In genomic region chr12:6996040-6996441, GRCh38 we compare ENCODE assay signal across 1 cellular context.
TF ChIP-seq lines count a peak whose summit lies in the region.

No MANE protein-coding gene starts in this region.

TF ChIP-seq in HepG2, 621 proteins besides CTCF, POLR2A, EP300 and RAD21 (continued from another document):
- no peak for TF ChIP-seq ZNF512B (CRISPR knock-in tag; IDR thresholded peaks at IDR 0.05; ENCODE audit: borderline replicate concordance)
- TF ChIP-seq TRIM24 (CRISPR knock-in tag; IDR thresholded peaks at IDR 0.05) = no peak
